ENCODE assay signal across 10 cellular contexts in genomic region chr4:1172971-1173757, GRCh38. TPM values are rescaled to one million over a fixed set of nuclear protein-coding genes. Genes with fewer than 3 reads are reported as not detected.
DNase-seq lines count a peak whose midpoint lies in the region; ATAC-seq and TF ChIP-seq lines count a peak whose summit lies in the region.
"Had no signal": no experiment of that assay in that cellular context is flagged by ENCODE, and none has a peak within 500 bp of the region (broad histone marks: within the 10 kb centered on the region; RNA-seq: fewer than 3 reads in every experiment).

No MANE protein-coding gene starts in this region.

- peak overlapping the region; percentile 68 for H3K4me2 ChIP-seq in smooth muscle cell

- H3K4me1 Mint-ChIP-seq in activated CD8-positive, alpha-beta memory T cell treated with anti-CD3 and anti-CD28 coated beads, Interleukin-2, amount 10 ng/mL, durations not matched to agents 7 days and 5 days, result peaks cover 23% of the 10 kb centered on the region

- H3K36me3 Mint-ChIP-seq in activated CD8-positive, alpha-beta memory T cell treated with anti-CD3 and anti-CD28 coated beads, Interleukin-2, amount 10 ng/mL, durations not matched to agents 7 days and 5 days, result peaks cover 2% of the 10 kb centered on the region
- H3K36me3 Mint-ChIP-seq: activated naive CD8-positive, alpha-beta T cell treated with anti-CD3 and anti-CD28 coated beads, Interleukin-2, amount 10 ng/mL, durations not matched to agents 7 days and 5 days had no signal

- 22% methylated on average over 19 of the region's 20 CpGs for WGBS in smooth muscle cell (ENCODE audit: low lambda C conversion rate)

- H3K9me3 ChIP-seq in smooth muscle cell (replicated peaks; ENCODE audit: low read depth), result no peaks in the 10 kb centered on the region

- H2AFZ ChIP-seq in smooth muscle cell (ENCODE audit: low read depth), result no peak overlapping the region

- DNase-seq in GM04504 (ENCODE audit: low read depth) (peak; percentile 77), cerebellum (ENCODE audit: low spot score) (peak; percentile 64), islet precursor cell (peak; percentile 59), smooth muscle cell (lab: John Stamatoyannopoulos, UW; ENCODE audit: unreplicated experiment) (no peak), Ammon's horn (ENCODE audit: low spot score) (no peak)
- DNase-seq in activated CD8-positive, alpha-beta memory T cell treated with anti-CD3 and anti-CD28 coated beads, Interleukin-2, amount 10 ng/mL, durations not matched to agents 7 days and 5 days, result no peak
- DNase-seq: activated naive CD8-positive, alpha-beta T cell treated with anti-CD3 and anti-CD28 coated beads, Interleukin-2, amount 10 ng/mL, durations not matched to agents 7 days and 5 days had no signal

- ATAC-seq in HG03469 (IDR thresholded peaks at IDR 0.05; ENCODE audit: unreplicated experiment), result no peak
- no peak for ATAC-seq in HG02678 (IDR thresholded peaks at IDR 0.05; ENCODE audit: unreplicated experiment)
- ATAC-seq in activated CD8-positive, alpha-beta memory T cell treated with anti-CD3 and anti-CD28 coated beads, Interleukin-2, amount 10 ng/mL, durations not matched to agents 7 days and 5 days, result no peak

- H4K20me1 ChIP-seq in smooth muscle cell (ENCODE audit: low read depth), result peaks cover 35% of the 10 kb centered on the region

- H3K27me3 Mint-ChIP-seq in activated CD8-positive, alpha-beta memory T cell treated with anti-CD3 and anti-CD28 coated beads, Interleukin-2, amount 10 ng/mL, durations not matched to agents 7 days and 5 days, result peaks cover 27% of the 10 kb centered on the region

- no peak overlapping the region for H3K27ac Mint-ChIP-seq in activated CD8-positive, alpha-beta memory T cell treated with anti-CD3 and anti-CD28 coated beads, Interleukin-2, amount 10 ng/mL, durations not matched to agents 7 days and 5 days
- H3K27ac Mint-ChIP-seq: activated naive CD8-positive, alpha-beta T cell treated with anti-CD3 and anti-CD28 coated beads, Interleukin-2, amount 10 ng/mL, durations not matched to agents 7 days and 5 days; T-helper 1 cell treated with Interleukin-12 subunit alpha and Interleukin-12 subunit beta and Interleukin-4 antibody, amounts not matched to agents 30 μg/mL and 1 μg/mL, for 36 hours had no signal

- no peaks in the 10 kb centered on the region for H3K9me3 Mint-ChIP-seq in activated CD8-positive, alpha-beta memory T cell treated with anti-CD3 and anti-CD28 coated beads, Interleukin-2, amount 10 ng/mL, durations not matched to agents 7 days and 5 days (ENCODE audit: low read depth)
- H3K9me3 Mint-ChIP-seq: activated naive CD8-positive, alpha-beta T cell treated with anti-CD3 and anti-CD28 coated beads, Interleukin-2, amount 10 ng/mL, durations not matched to agents 7 days and 5 days; T-helper 1 cell treated with Interleukin-12 subunit alpha and Interleukin-12 subunit beta and Interleukin-4 antibody, amounts not matched to agents 30 μg/mL and 1 μg/mL, for 36 hours had no signal

- H3K27me3 ChIP-seq in smooth muscle cell (ENCODE audit: low read depth), result peaks cover 18% of the 10 kb centered on the region

- CTCF ChIA-PET in activated CD8-positive, alpha-beta memory T cell treated with anti-CD3 and anti-CD28 coated beads, Interleukin-2, amount 10 ng/mL, durations not matched to agents 7 days and 5 days (lab: Charles Lee), result interaction anchor here (3.0 kb wide), 1 partner anchor 95 kb away, joined by 7 read pairs; no protein-coding TSS in a partner anchor

- no peak overlapping the region for H3K4me3 ChIP-seq in smooth muscle cell

- no peaks in the 10 kb centered on the region for H3K36me3 ChIP-seq in smooth muscle cell (ENCODE audit: low read depth)

- no peak overlapping the region for H3K4me3 Mint-ChIP-seq in activated CD8-positive, alpha-beta memory T cell treated with anti-CD3 and anti-CD28 coated beads, Interleukin-2, amount 10 ng/mL, durations not matched to agents 7 days and 5 days
- H3K4me3 Mint-ChIP-seq: activated naive CD8-positive, alpha-beta T cell treated with anti-CD3 and anti-CD28 coated beads, Interleukin-2, amount 10 ng/mL, durations not matched to agents 7 days and 5 days; T-helper 1 cell treated with Interleukin-12 subunit alpha and Interleukin-12 subunit beta and Interleukin-4 antibody, amounts not matched to agents 30 μg/mL and 1 μg/mL, for 36 hours had no signal

- H3K4me1 ChIP-seq in smooth muscle cell (ENCODE audit: low read depth), result peaks cover under 1% of the 10 kb centered on the region

- no peak overlapping the region for H3K9ac ChIP-seq in smooth muscle cell (ENCODE audit: low read depth)

- peaks cover 7% of the 10 kb centered on the region for H3F3A ChIP-seq in smooth muscle cell (ENCODE audit: low read depth)

- H3K27ac ChIP-seq in smooth muscle cell (ENCODE audit: low read depth), result peak overlapping the region; percentile 73

- peaks cover 10% of the 10 kb centered on the region for H3K79me2 ChIP-seq in smooth muscle cell (ENCODE audit: low read depth)

- no peak for TF ChIP-seq CTCF in smooth muscle cell (IDR thresholded peaks at IDR 0.05; ENCODE audit: borderline replicate concordance, insufficient read depth, poor library complexity, severe bottlenecking)

RNA-seq across cellular contexts. Expression of gene SPON2, which starts 0.8 kb away (rescaled TPM):
- total RNA-seq in cerebellum (21.9 TPM), smooth muscle cell (152 and 171 TPM in 2 replicates)
- 388 and 427 TPM in 2 replicates for polyA plus RNA-seq in smooth muscle cell
- 10 to 100 TPM; 11.7 to 28.0 TPM for total RNA-seq in activated CD8-positive, alpha-beta memory T cell treated with anti-CD3 and anti-CD28 coated beads, Interleukin-2, amount 10 ng/mL, durations not matched to agents 7 days and 5 days

RNA-seq across cellular contexts. Expression of gene RNF212, which starts 59.8 kb away (rescaled TPM):
- total RNA-seq in cerebellum (6.6 TPM), smooth muscle cell (0.67 and 1.3 TPM in 2 replicates)
- polyA plus RNA-seq in smooth muscle cell, result 1.8 and 4.6 TPM in 2 replicates
- total RNA-seq in activated CD8-positive, alpha-beta memory T cell treated with anti-CD3 and anti-CD28 coated beads, Interleukin-2, amount 10 ng/mL, durations not matched to agents 7 days and 5 days, result 1 to 10 TPM; 1.2 to 3.2 TPM

Comparison
In these comparisons a context has a peak if more than half of its experiments do, and no peak if none do; other contexts are left out.
1. DNase-seq: peak in GM04504 (single experiment), cerebellum (single experiment) and islet precursor cell (single experiment); none in smooth muscle cell (single experiment), activated CD8-positive, alpha-beta memory T cell treated with anti-CD3 and anti-CD28 coated beads, Interleukin-2, amount 10 ng/mL, durations not matched to agents 7 days and 5 days (single experiment) and Ammon's horn (single experiment).